8 cellular contexts compared by ENCODE assay signal in genomic region chr15:67884514-67885225, GRCh38. TPM values are rescaled to one million over a fixed set of nuclear protein-coding genes. Genes with fewer than 3 reads are reported as not detected.
A peak's percentile ranks its signal among the peaks of the same experiment; 100 is the strongest.
DNase-seq lines count a peak whose midpoint lies in the region; ATAC-seq and TF ChIP-seq lines count a peak whose summit lies in the region.

No MANE protein-coding gene starts in this region.

- peak; percentile 49 to 51 for ATAC-seq in activated CD4-positive, CD25-positive, alpha-beta regulatory T cell treated with anti-CD3 and anti-CD28 coated beads, Interleukin-2, amount 50 U/mL, for 24 hours
- ATAC-seq in GM19351 (IDR thresholded peaks at IDR 0.05; ENCODE audit: unreplicated experiment), result no peak
- no peak for ATAC-seq in HG03342 (IDR thresholded peaks at IDR 0.05; ENCODE audit: unreplicated experiment)

- TF ChIP-seq CTCF in chondrocyte (IDR thresholded peaks at IDR 0.05) (peak; percentile 9), kidney epithelial cell (IDR thresholded peaks at IDR 0.05; ENCODE audit: insufficient read depth, low read length, poor library complexity, severe bottlenecking) (no peak)

- H3K27ac Mint-ChIP-seq in chondrocyte (ENCODE audit: unreplicated experiment), result peak overlapping the region; percentile 81

- H3K4me3 Mint-ChIP-seq in chondrocyte (ENCODE audit: unreplicated experiment), result peak overlapping the region; percentile 63

- H3K27me3 Mint-ChIP-seq in chondrocyte (ENCODE audit: low read depth), result no peaks in the 10 kb centered on the region

- H3K27me3 ChIP-seq in kidney epithelial cell (ENCODE audit: control insufficient read depth, insufficient read depth, low read length), result no peaks in the 10 kb centered on the region

- no peaks in the 10 kb centered on the region for H3K36me3 Mint-ChIP-seq in chondrocyte (ENCODE audit: low read depth)

- DNase-seq in EH (ENCODE audit: low read depth), result peak; percentile 71
- DNase-seq in NCI-H1048 (lab: John Stamatoyannopoulos, UW), result peak; percentile 24
- peak; percentile 92 for DNase-seq in chondrocyte (ENCODE audit: low spot score)
- DNase-seq in kidney epithelial cell (ENCODE audit: low read depth), result no peak
- DNase-seq in stimulated activated CD4-positive, alpha-beta T cell treated with anti-CD3 and anti-CD28 coated beads, Interleukin-12 subunit alpha, Interleukin-12 subunit beta, amount 100 ng/mL, for 4 hours, result peak; percentile 60

- H3K4me3 ChIP-seq in kidney epithelial cell (ENCODE audit: low read depth, low read length), result peak overlapping the region; percentile 37

- peaks cover 1% of the 10 kb centered on the region for H3K9me3 Mint-ChIP-seq in chondrocyte (ENCODE audit: low read depth)

- peaks cover 47% of the 10 kb centered on the region for H3K4me1 Mint-ChIP-seq in chondrocyte (ENCODE audit: low read depth)

- no peaks in the 10 kb centered on the region for H3K36me3 ChIP-seq in kidney epithelial cell (ENCODE audit: control insufficient read depth, insufficient read depth, low read length)

RNA-seq across cellular contexts. Expression of gene RNU6-1, which starts 44.8 kb away (rescaled TPM):
- total RNA-seq in chondrocyte (not detected in 3 replicates), kidney epithelial cell (not detected in 2 replicates)

RNA-seq across cellular contexts. Expression of gene SKOR1, which starts 59.4 kb away (rescaled TPM):
- total RNA-seq in chondrocyte (0.15 to 0.27 TPM (median 0.22 TPM) in 3 replicates), kidney epithelial cell (not detected in 2 replicates)

Comparison
In these comparisons a context has a peak if more than half of its experiments do, and no peak if none do; other contexts are left out.
1. ATAC-seq: peak in activated CD4-positive, CD25-positive, alpha-beta regulatory T cell treated with anti-CD3 and anti-CD28 coated beads, Interleukin-2, amount 50 U/mL, for 24 hours (2 of 2); none in GM19351 (single experiment) and HG03342 (single experiment).